Comparison of ENCODE assay signal across 8 cellular contexts in genomic region chr14:59360923-59361794, GRCh38.
A peak's percentile ranks its signal among the peaks of the same experiment; 100 is the strongest.
DNase-seq lines count a peak whose midpoint lies in the region; ATAC-seq and TF ChIP-seq lines count a peak whose summit lies in the region.

No MANE protein-coding gene starts in this region.

- DNase-seq in AML-193 (lab: John Stamatoyannopoulos, UW), result peak; percentile 89 to 91
- DNase-seq in Peyer's patch, result peak in 2 of 3 donors; percentile 82 to 84
- peak; percentile 26 for DNase-seq in fibroblast of gingiva (ENCODE audit: low read depth)
- DNase-seq in pulmonary artery endothelial cell (ENCODE audit: low read depth, low spot score), result peak; percentile 15
- no peak for DNase-seq in type B pancreatic cell (ENCODE audit: extremely low spot score, unreplicated experiment)
- DNase-seq in CD4-positive, alpha-beta memory T cell, result no peak

- H3K9ac ChIP-seq in KMS-11, result peak overlapping the region; percentile 22; the same call in 1 of the 2 replicates

- no peak for TF ChIP-seq CTCF in KMS-11 (conservative IDR thresholded peaks at IDR 0.05; ENCODE audit: low read depth, low read length)
- peak in 1 of 6 experiments; percentile 2 for TF ChIP-seq CTCF in Peyer's patch (IDR thresholded peaks at IDR 0.05)
- TF ChIP-seq CTCF in type B pancreatic cell (conservative IDR thresholded peaks at IDR 0.05), result no peak

- intact Hi-C loops in CD4-positive, alpha-beta memory T cell (cut with micrococcal nuclease), result no loop called here

- ATAC-seq in GM21737 (IDR thresholded peaks at IDR 0.05; ENCODE audit: unreplicated experiment), result no peak

- H3K36me3 Mint-ChIP-seq in type B pancreatic cell, result peaks cover 46% of the 10 kb centered on the region
- H3K36me3 Mint-ChIP-seq in CD4-positive, alpha-beta memory T cell, result peaks cover 44 to 68% of the 10 kb centered on the region in 2 donors

- H3K4me3 ChIP-seq in KMS-11 (IDR thresholded peaks at IDR 0.05; ENCODE audit: insufficient read depth, low read depth, low read length) (no peak overlapping the region), Peyer's patch (no peak overlapping the region)
- no peak overlapping the region for H3K4me3 ChIP-seq in CD4-positive, alpha-beta memory T cell (ENCODE audit: low read length in 2 of 2)

- H3K9me3 Mint-ChIP-seq in type B pancreatic cell, result no peaks in the 10 kb centered on the region
- no peaks in the 10 kb centered on the region for H3K9me3 Mint-ChIP-seq in CD4-positive, alpha-beta memory T cell

- H3K4me3 Mint-ChIP-seq in type B pancreatic cell, result no peak overlapping the region
- no peak overlapping the region for H3K4me3 Mint-ChIP-seq in CD4-positive, alpha-beta memory T cell

- no peaks in the 10 kb centered on the region for H3K9me3 ChIP-seq in Peyer's patch
- H3K9me3 ChIP-seq in CD4-positive, alpha-beta memory T cell (ENCODE audit: control insufficient read depth in 1 of 2, low read length in 2 of 2), result no peaks in the 10 kb centered on the region

- peaks cover 58% of the 10 kb centered on the region for H3K4me1 ChIP-seq in KMS-11 (ENCODE audit: low read depth, poor library complexity, severe bottlenecking)
- peaks cover 0 to 34% (median 0%) of the 10 kb centered on the region in 4 donors for H3K4me1 ChIP-seq in Peyer's patch
- H3K4me1 ChIP-seq in CD4-positive, alpha-beta memory T cell (ENCODE audit: insufficient read depth, low read length), result no peaks in the 10 kb centered on the region

- POLR2A ChIA-PET in CD4-positive, alpha-beta memory T cell (lab: Charles Lee; ENCODE audit: partially characterized antibody), result no interaction called here

- no peak for TF ChIP-seq POLR2A in Peyer's patch (IDR thresholded peaks at IDR 0.05)

- H3K4me2 ChIP-seq in KMS-11, result peak overlapping the region; percentile 97

- H3K27me3 Mint-ChIP-seq in type B pancreatic cell, result no peaks in the 10 kb centered on the region
- no peaks in the 10 kb centered on the region for H3K27me3 Mint-ChIP-seq in CD4-positive, alpha-beta memory T cell

- H3K27me3 ChIP-seq in KMS-11 (ENCODE audit: insufficient read depth, low read depth) (no peaks in the 10 kb centered on the region), Peyer's patch (no peaks in the 10 kb centered on the region)
- no peaks in the 10 kb centered on the region for H3K27me3 ChIP-seq in CD4-positive, alpha-beta memory T cell (ENCODE audit: insufficient read depth, low read length)

- no peaks in the 10 kb centered on the region for H3K36me3 ChIP-seq in KMS-11 (ENCODE audit: insufficient read depth)
- H3K36me3 ChIP-seq in Peyer's patch, result peaks cover 0 to 15% (median 0%) of the 10 kb centered on the region in 3 donors
- peaks cover 5% of the 10 kb centered on the region for H3K36me3 ChIP-seq in CD4-positive, alpha-beta memory T cell (ENCODE audit: insufficient read depth, low read length)

- CTCF ChIA-PET in CD4-positive, alpha-beta memory T cell (lab: Charles Lee; ENCODE audit: partially characterized antibody), result no interaction called here

- peak overlapping the region; percentile 60 for H3K27ac ChIP-seq in KMS-11
- H3K27ac ChIP-seq in Peyer's patch, result peak overlapping the region in 3 of 4 donors; percentile 43 to 70 (median 63)
- no peak overlapping the region for H3K27ac ChIP-seq in CD4-positive, alpha-beta memory T cell (ENCODE audit: low read depth, low read length)

- no peaks in the 10 kb centered on the region for H4K20me1 ChIP-seq in KMS-11 (ENCODE audit: insufficient read depth)

- peaks cover 25% of the 10 kb centered on the region for H3K4me1 Mint-ChIP-seq in type B pancreatic cell (ENCODE audit: unreplicated experiment)
- H3K4me1 Mint-ChIP-seq in CD4-positive, alpha-beta memory T cell, result peaks cover 0 to 2% (median 0%) of the 10 kb centered on the region in 4 donors

- peak overlapping the region; percentile 39; the same call in 1 of the 2 replicates for H2AFZ ChIP-seq in KMS-11 (ENCODE audit: low read depth)

- H3K79me2 ChIP-seq in KMS-11 (ENCODE audit: insufficient read depth, low read depth), result no peaks in the 10 kb centered on the region

- H3K27ac Mint-ChIP-seq in type B pancreatic cell, result no peak overlapping the region
- peak overlapping the region in 1 of 7 donors; percentile 13 for H3K27ac Mint-ChIP-seq in CD4-positive, alpha-beta memory T cell

Comparison
In these comparisons a context has a peak if more than half of its experiments do, and no peak if none do; other contexts are left out.
1. DNase-seq: peak in AML-193 (2 of 2), Peyer's patch (2 of 3), fibroblast of gingiva (single experiment) and pulmonary artery endothelial cell (single experiment); none in type B pancreatic cell (single experiment) and CD4-positive, alpha-beta memory T cell (0 of 5).